ENCODE assay signal across 2 cellular contexts in the genomic region with DNA sequence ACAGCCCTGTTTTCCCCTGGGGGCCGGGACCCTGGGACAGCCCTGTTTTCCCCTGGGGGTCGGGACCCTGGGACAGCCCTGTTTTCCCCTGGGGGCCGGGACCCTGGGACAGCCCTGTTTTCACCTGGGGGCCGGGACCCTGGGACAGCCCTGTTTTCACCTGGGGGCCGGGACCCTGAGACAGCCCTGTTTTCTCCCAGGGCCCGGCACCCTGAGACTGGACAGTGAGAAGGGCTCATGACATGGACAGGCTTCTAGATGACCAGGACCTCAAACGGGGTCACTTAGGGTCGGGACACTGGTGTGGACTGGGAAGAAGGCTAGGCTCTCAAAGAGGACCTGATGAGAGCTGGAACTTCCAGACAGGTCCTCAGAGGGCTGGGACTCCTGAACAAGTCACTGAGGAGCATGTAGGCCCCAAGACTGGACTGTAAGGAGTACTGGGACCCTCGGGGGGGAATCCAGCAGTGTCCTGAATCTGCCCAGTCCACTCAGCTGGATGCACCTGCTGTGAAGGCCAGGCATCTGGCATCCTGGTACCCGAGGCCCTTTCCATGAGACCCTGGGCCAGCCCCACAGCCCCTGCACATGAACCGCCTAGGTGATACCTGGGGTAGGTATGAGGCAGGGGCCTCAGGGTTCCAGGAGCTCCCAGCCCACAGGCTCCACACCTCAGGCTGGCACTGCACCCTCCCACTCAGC.
TF ChIP-seq lines count a peak whose summit lies in the region.

No MANE protein-coding gene starts in this region.

TF ChIP-seq in SK-N-SH, 30 proteins besides CTCF, POLR2A, EP300 and RAD21:
- TF ChIP-seq TAF1 (IDR thresholded peaks at IDR 0.05; ENCODE audit: borderline replicate concordance, low read depth, low read length), result no peak
- TF ChIP-seq, protein P1, sequence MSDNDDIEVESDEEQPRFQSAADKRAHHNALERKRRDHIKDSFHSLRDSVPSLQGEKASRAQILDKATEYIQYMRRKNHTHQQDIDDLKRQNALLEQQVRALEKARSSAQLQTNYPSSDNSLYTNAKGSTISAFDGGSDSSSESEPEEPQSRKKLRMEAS (IDR thresholded peaks at IDR 0.05; ENCODE audit: low read depth), result no peak
- TF ChIP-seq EZH2phosphoT487 (IDR thresholded peaks at IDR 0.05; ENCODE audit: borderline replicate concordance, low read depth), result no peak
- TF ChIP-seq, protein P2, sequence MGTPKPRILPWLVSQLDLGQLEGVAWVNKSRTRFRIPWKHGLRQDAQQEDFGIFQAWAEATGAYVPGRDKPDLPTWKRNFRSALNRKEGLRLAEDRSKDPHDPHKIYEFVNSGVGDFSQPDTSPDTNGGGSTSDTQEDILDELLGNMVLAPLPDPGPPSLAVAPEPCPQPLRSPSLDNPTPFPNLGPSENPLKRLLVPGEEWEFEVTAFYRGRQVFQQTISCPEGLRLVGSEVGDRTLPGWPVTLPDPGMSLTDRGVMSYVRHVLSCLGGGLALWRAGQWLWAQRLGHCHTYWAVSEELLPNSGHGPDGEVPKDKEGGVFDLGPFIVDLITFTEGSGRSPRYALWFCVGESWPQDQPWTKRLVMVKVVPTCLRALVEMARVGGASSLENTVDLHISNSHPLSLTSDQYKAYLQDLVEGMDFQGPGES (IDR thresholded peaks at IDR 0.05; ENCODE audit: low read depth, low read length), result no peak
- TF ChIP-seq, protein P3, sequence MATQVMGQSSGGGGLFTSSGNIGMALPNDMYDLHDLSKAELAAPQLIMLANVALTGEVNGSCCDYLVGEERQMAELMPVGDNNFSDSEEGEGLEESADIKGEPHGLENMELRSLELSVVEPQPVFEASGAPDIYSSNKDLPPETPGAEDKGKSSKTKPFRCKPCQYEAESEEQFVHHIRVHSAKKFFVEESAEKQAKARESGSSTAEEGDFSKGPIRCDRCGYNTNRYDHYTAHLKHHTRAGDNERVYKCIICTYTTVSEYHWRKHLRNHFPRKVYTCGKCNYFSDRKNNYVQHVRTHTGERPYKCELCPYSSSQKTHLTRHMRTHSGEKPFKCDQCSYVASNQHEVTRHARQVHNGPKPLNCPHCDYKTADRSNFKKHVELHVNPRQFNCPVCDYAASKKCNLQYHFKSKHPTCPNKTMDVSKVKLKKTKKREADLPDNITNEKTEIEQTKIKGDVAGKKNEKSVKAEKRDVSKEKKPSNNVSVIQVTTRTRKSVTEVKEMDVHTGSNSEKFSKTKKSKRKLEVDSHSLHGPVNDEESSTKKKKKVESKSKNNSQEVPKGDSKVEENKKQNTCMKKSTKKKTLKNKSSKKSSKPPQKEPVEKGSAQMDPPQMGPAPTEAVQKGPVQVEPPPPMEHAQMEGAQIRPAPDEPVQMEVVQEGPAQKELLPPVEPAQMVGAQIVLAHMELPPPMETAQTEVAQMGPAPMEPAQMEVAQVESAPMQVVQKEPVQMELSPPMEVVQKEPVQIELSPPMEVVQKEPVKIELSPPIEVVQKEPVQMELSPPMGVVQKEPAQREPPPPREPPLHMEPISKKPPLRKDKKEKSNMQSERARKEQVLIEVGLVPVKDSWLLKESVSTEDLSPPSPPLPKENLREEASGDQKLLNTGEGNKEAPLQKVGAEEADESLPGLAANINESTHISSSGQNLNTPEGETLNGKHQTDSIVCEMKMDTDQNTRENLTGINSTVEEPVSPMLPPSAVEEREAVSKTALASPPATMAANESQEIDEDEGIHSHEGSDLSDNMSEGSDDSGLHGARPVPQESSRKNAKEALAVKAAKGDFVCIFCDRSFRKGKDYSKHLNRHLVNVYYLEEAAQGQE (IDR thresholded peaks at IDR 0.05; ENCODE audit: low read depth, low read length), result no peak
- TF ChIP-seq RFX5 (IDR thresholded peaks at IDR 0.05; ENCODE audit: low read length), result no peak
- TF ChIP-seq, protein P4, sequence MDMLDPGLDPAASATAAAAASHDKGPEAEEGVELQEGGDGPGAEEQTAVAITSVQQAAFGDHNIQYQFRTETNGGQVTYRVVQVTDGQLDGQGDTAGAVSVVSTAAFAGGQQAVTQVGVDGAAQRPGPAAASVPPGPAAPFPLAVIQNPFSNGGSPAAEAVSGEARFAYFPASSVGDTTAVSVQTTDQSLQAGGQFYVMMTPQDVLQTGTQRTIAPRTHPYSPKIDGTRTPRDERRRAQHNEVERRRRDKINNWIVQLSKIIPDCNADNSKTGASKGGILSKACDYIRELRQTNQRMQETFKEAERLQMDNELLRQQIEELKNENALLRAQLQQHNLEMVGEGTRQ (IDR thresholded peaks at IDR 0.05; ENCODE audit: borderline replicate concordance, low read depth, low read length), result no peak
- no peak for TF ChIP-seq GATA2 (CRISPR knock-in tag; IDR thresholded peaks at IDR 0.05)
- TF ChIP-seq TEAD4 (IDR thresholded peaks at IDR 0.05; ENCODE audit: borderline replicate concordance, insufficient read depth), result no peak
- TF ChIP-seq SIN3A (IDR thresholded peaks at IDR 0.05; ENCODE audit: borderline replicate concordance, low read depth, low read length), result no peak
- TF ChIP-seq RXRA (IDR thresholded peaks at IDR 0.05; ENCODE audit: borderline replicate concordance, low read depth), result no peak
- TF ChIP-seq SMC3 (IDR thresholded peaks at IDR 0.05; ENCODE audit: low read depth, low read length), result no peak
- no peak for TF ChIP-seq NRF1 (IDR thresholded peaks at IDR 0.05; ENCODE audit: low read depth, low read length)
- no peak for TF ChIP-seq ELF1 (IDR thresholded peaks at IDR 0.05)
- no peak for TF ChIP-seq FOXJ3 (CRISPR knock-in tag; IDR thresholded peaks at IDR 0.05)
- TF ChIP-seq, protein P5, sequence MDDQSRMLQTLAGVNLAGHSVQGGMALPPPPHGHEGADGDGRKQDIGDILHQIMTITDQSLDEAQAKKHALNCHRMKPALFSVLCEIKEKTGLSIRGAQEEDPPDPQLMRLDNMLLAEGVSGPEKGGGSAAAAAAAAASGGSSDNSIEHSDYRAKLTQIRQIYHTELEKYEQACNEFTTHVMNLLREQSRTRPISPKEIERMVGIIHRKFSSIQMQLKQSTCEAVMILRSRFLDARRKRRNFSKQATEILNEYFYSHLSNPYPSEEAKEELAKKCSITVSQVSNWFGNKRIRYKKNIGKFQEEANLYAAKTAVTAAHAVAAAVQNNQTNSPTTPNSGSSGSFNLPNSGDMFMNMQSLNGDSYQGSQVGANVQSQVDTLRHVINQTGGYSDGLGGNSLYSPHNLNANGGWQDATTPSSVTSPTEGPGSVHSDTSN (IDR thresholded peaks at IDR 0.05), result no peak
- TF ChIP-seq FOXM1 (IDR thresholded peaks at IDR 0.05; ENCODE audit: low read depth), result no peak
- no peak for TF ChIP-seq TCF12 (IDR thresholded peaks at IDR 0.05)
- TF ChIP-seq JUND (IDR thresholded peaks at IDR 0.05), result no peak

TF ChIP-seq in SK-N-SH treated with all-trans-retinoic acid at 6 μM for 48 hours, 23 proteins besides CTCF, POLR2A, EP300 and RAD21:
- TF ChIP-seq OSR1 (CRISPR knock-in tag; IDR thresholded peaks at IDR 0.05), result no peak
- TF ChIP-seq, protein P6, sequence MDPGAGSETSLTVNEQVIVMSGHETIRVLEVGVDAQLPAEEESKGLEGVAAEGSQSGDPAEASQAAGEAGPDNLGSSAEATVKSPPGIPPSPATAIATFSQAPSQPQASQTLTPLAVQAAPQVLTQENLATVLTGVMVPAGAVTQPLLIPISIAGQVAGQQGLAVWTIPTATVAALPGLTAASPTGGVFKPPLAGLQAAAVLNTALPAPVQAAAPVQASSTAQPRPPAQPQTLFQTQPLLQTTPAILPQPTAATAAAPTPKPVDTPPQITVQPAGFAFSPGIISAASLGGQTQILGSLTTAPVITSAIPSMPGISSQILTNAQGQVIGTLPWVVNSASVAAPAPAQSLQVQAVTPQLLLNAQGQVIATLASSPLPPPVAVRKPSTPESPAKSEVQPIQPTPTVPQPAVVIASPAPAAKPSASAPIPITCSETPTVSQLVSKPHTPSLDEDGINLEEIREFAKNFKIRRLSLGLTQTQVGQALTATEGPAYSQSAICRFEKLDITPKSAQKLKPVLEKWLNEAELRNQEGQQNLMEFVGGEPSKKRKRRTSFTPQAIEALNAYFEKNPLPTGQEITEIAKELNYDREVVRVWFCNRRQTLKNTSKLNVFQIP (CRISPR knock-in tag; IDR thresholded peaks at IDR 0.05; ENCODE audit: borderline replicate concordance, low read depth), result no peak
- no peak for TF ChIP-seq RARB (CRISPR knock-in tag; IDR thresholded peaks at IDR 0.05)
